ENCODE assay signal across 8 cellular contexts in the genomic region with DNA sequence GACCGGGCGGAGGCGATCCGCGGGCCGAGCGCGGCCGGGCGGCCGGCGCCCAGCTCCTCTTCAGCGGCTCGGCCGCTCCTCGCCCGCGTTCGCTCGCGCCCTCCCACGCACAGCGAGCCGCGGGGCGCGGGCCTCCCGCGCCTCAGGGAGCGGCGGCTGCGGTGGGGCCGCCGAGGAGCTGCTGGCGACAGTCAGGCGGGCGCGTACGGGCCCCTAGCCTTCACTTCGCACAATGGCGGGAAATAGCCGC. TPM values are rescaled to one million over a fixed set of nuclear protein-coding genes. Genes with fewer than 3 reads are reported as not detected.
DNase-seq lines count a peak whose midpoint lies in the region; ATAC-seq and TF ChIP-seq lines count a peak whose summit lies in the region.

A gene with protein sequence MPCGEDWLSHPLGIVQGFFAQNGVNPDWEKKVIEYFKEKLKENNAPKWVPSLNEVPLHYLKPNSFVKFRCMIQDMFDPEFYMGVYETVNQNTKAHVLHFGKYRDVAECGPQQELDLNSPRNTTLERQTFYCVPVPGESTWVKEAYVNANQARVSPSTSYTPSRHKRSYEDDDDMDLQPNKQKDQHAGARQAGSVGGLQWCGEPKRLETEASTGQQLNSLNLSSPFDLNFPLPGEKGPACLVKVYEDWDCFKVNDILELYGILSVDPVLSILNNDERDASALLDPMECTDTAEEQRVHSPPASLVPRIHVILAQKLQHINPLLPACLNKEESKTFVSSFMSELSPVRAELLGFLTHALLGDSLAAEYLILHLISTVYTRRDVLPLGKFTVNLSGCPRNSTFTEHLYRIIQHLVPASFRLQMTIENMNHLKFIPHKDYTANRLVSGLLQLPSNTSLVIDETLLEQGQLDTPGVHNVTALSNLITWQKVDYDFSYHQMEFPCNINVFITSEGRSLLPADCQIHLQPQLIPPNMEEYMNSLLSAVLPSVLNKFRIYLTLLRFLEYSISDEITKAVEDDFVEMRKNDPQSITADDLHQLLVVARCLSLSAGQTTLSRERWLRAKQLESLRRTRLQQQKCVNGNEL (minus strand): TSS at position 234 of the 250 bp plus-strand sequence. CDS start 259 bp downstream, outside the sequence.

- peaks cover 0 to 44% (median 29%) of the 10 kb centered on the region in 4 donors for H3K4me1 ChIP-seq in sigmoid colon

- peak within 1 kb of the TSS; percentile 91 for H3K4me3 Mint-ChIP-seq in activated CD8-positive, alpha-beta T cell treated with anti-CD3 and anti-CD28 coated beads, Interleukin-2, amount 10 ng/mL, durations not matched to agents 7 days and 5 days

- no peak for TF ChIP-seq EP300 in sigmoid colon (IDR thresholded peaks at IDR 0.05)

- H3K4me3 ChIP-seq in sigmoid colon, result peak within 1 kb of the TSS; percentile 68 to 94 (median 90)

- no peaks in the 10 kb centered on the region for H3K27me3 ChIP-seq in sigmoid colon

- peak within 1 kb of the TSS; percentile 88 to 95 (median 94) for H3K27ac ChIP-seq in sigmoid colon

- H3K9me3 ChIP-seq in sigmoid colon, result no peaks in the 10 kb centered on the region

- CTCF ChIA-PET in activated CD8-positive, alpha-beta T cell treated with anti-CD3 and anti-CD28 coated beads, Interleukin-2, amount 10 ng/mL, durations not matched to agents 7 days and 5 days (lab: Charles Lee), result interaction anchor here (1.0 to 3.7 kb wide), 8 partner anchors 10 to 220 kb away, joined by 3 to 53 read pairs (median 6); a partner anchor contains a TSS

- no peaks in the 10 kb centered on the region for H3K27me3 Mint-ChIP-seq in activated CD8-positive, alpha-beta T cell treated with anti-CD3 and anti-CD28 coated beads, Interleukin-2, amount 10 ng/mL, durations not matched to agents 7 days and 5 days (ENCODE audit: low read depth)

- POLR2A ChIA-PET in activated CD8-positive, alpha-beta T cell treated with anti-CD3 and anti-CD28 coated beads, Interleukin-2, amount 10 ng/mL, durations not matched to agents 7 days and 5 days (lab: Charles Lee), result interaction anchor here (0.6 to 3.8 kb wide), 12 partner anchors 8 to 639 kb away, joined by 3 to 54 read pairs (median 4); a partner anchor contains a TSS

- peaks cover 40% of the 10 kb centered on the region for H3K4me1 Mint-ChIP-seq in activated CD8-positive, alpha-beta T cell treated with anti-CD3 and anti-CD28 coated beads, Interleukin-2, amount 10 ng/mL, durations not matched to agents 7 days and 5 days (ENCODE audit: low read depth)

- H3K36me3 ChIP-seq in sigmoid colon, result no peaks in the 10 kb centered on the region

- peak within 1 kb of the TSS; percentile 90 for H3K27ac Mint-ChIP-seq in activated CD8-positive, alpha-beta T cell treated with anti-CD3 and anti-CD28 coated beads, Interleukin-2, amount 10 ng/mL, durations not matched to agents 7 days and 5 days

- WGBS in sigmoid colon, 2 donors, result 0% methylated on average over 42 of the region's 42 CpGs

- no peak for TF ChIP-seq POLR2A in sigmoid colon (IDR thresholded peaks at IDR 0.05)

- peaks cover 15% of the 10 kb centered on the region for H3K36me3 Mint-ChIP-seq in activated CD8-positive, alpha-beta T cell treated with anti-CD3 and anti-CD28 coated beads, Interleukin-2, amount 10 ng/mL, durations not matched to agents 7 days and 5 days (ENCODE audit: low read depth)

- ATAC-seq in HG02571 (IDR thresholded peaks at IDR 0.05; ENCODE audit: unreplicated experiment) (peak; percentile 20), left cardiac atrium (peak in 1 of 2 donors; percentile 34)
- ATAC-seq in activated CD8-positive, alpha-beta T cell treated with anti-CD3 and anti-CD28 coated beads, Interleukin-2, amount 10 ng/mL, durations not matched to agents 7 days and 5 days, result no peak

- H3K9me3 Mint-ChIP-seq in activated CD8-positive, alpha-beta T cell treated with anti-CD3 and anti-CD28 coated beads, Interleukin-2, amount 10 ng/mL, durations not matched to agents 7 days and 5 days (ENCODE audit: insufficient read depth), result no peaks in the 10 kb centered on the region

- DNase-seq in Daoy (ENCODE audit: low read depth), result no peak
- DNase-seq in activated CD8-positive, alpha-beta T cell treated with anti-CD3 and anti-CD28 coated beads, Interleukin-2, amount 10 ng/mL, durations not matched to agents 7 days and 5 days, result no peak
- no peak for DNase-seq in left cardiac atrium
- no peak for DNase-seq in sigmoid colon
- DNase-seq in NCI-H524 (lab: John Stamatoyannopoulos, UW), result no peak
- no peak for DNase-seq in NCI-H1092 (lab: John Stamatoyannopoulos, UW)
- no peak for DNase-seq in GM19240 (ENCODE audit: insufficient read length, low spot score)

- intact Hi-C loops in left cardiac atrium (cut with DNase I), result no loop called here
- intact Hi-C loops in sigmoid colon (cut with DNase I), result no loop called here

- TF ChIP-seq CTCF in sigmoid colon (IDR thresholded peaks at IDR 0.05), result no peak

RNA-seq across cellular contexts. Expression of the gene that starts here (rescaled TPM):
- 60.6 and 70.4 TPM in 2 replicates for total RNA-seq in Daoy (2014; rRNA removed; shearing (Covaris generic))
- total RNA-seq in activated CD8-positive, alpha-beta T cell treated with anti-CD3 and anti-CD28 coated beads, Interleukin-2, amount 10 ng/mL, durations not matched to agents 7 days and 5 days, result 10 to 100 TPM; 95.2 to 95.9 TPM
- 10 to 100 TPM; 27.7 to 38.0 TPM for total RNA-seq in left cardiac atrium
- total RNA-seq in sigmoid colon, result 10 to 100 TPM; 36.8 to 64.9 (median 63.9) TPM
- polyA plus RNA-seq in sigmoid colon, result 10 to 100 TPM; 20.4 to 29.3 (median 25.4) TPM
